ENCODE assay signal across 1 cellular context in genomic region chr6:144886682-144887081, GRCh38.
TF ChIP-seq lines count a peak whose summit lies in the region.

No MANE protein-coding gene starts in this region.

TF ChIP-seq in K562, 482 proteins besides CTCF, POLR2A, EP300 and RAD21 (continued from another document and continues in another):
- no peak for TF ChIP-seq PRDM10 (IDR thresholded peaks at IDR 0.05; ENCODE audit: partially characterized antibody)
- TF ChIP-seq SPI1 (IDR thresholded peaks at IDR 0.05; ENCODE audit: borderline replicate concordance, low read depth, low read length) = no peak
- no peak for TF ChIP-seq KAT8 (IDR thresholded peaks at IDR 0.05; ENCODE audit: low read depth)
- TF ChIP-seq CREM (IDR thresholded peaks at IDR 0.05; ENCODE audit: low read depth) = peak; percentile 92
- TF ChIP-seq FUS (optimal IDR thresholded peaks at IDR 0.05; ENCODE audit: low read depth, low read length) = no peak
- TF ChIP-seq ZNF175 (CRISPR knock-in tag; IDR thresholded peaks at IDR 0.05; ENCODE audit: low read depth) = peak; percentile 86; the same call in 1 of the 2 replicates
- TF ChIP-seq ZNF717 (CRISPR knock-in tag; IDR thresholded peaks at IDR 0.05) = no peak
- TF ChIP-seq TOE1 (IDR thresholded peaks at IDR 0.05; ENCODE audit: borderline replicate concordance) = peak; percentile 59; the same call in 1 of the 2 replicates
- no peak for TF ChIP-seq TOE1 (CRISPR knock-in tag; IDR thresholded peaks at IDR 0.05; ENCODE audit: borderline replicate concordance, low read depth)
- TF ChIP-seq ZNF830 (CRISPR knock-in tag; IDR thresholded peaks at IDR 0.05) = no peak
- peak; percentile 100 for TF ChIP-seq NCOR1 (IDR thresholded peaks at IDR 0.05)
- TF ChIP-seq EWSR1 (IDR thresholded peaks at IDR 0.05; ENCODE audit: borderline replicate concordance, low read depth, partially characterized antibody) = no peak
- no peak for TF ChIP-seq E2F8 (IDR thresholded peaks at IDR 0.05; ENCODE audit: low read depth, partially characterized antibody)
- TF ChIP-seq JUNB (CRISPR knock-in tag; conservative IDR thresholded peaks at IDR 0.05) = no peak
- TF ChIP-seq ZNF134 (CRISPR knock-in tag; conservative IDR thresholded peaks at IDR 0.05) = 0 out of 2 replicates have a peak, but pooled peaks have one; percentile 30
- TF ChIP-seq ZNF407 (IDR thresholded peaks at IDR 0.05; ENCODE audit: low read depth) = no peak
- TF ChIP-seq ZBTB11 (CRISPR knock-in tag; IDR thresholded peaks at IDR 0.05) = peak in 1 of 3 experiments; percentile 86; a peak in 2 of 6 replicates
- no peak for TF ChIP-seq ZBTB1 (CRISPR knock-in tag; IDR thresholded peaks at IDR 0.05; ENCODE audit: borderline replicate concordance, low read depth)
- TF ChIP-seq TAF15 (IDR thresholded peaks at IDR 0.05; ENCODE audit: low read depth, low read length) = no peak
- TF ChIP-seq SMAD3 (CRISPR knock-in tag; conservative IDR thresholded peaks at IDR 0.05) = peak; percentile 93
- no peak for TF ChIP-seq CBX1 (IDR thresholded peaks at IDR 0.05; ENCODE audit: low read depth)
- no peak for TF ChIP-seq E4F1 (CRISPR knock-in tag; IDR thresholded peaks at IDR 0.05; ENCODE audit: borderline replicate concordance)
- TF ChIP-seq HDAC2 (IDR thresholded peaks at IDR 0.05) = peak; percentile 96
- TF ChIP-seq MAFG (tag; conservative IDR thresholded peaks at IDR 0.05) = peak; percentile 93
- TF ChIP-seq CEBPB (tag; IDR thresholded peaks at IDR 0.05) = no peak
- TF ChIP-seq SMARCA5 (IDR thresholded peaks at IDR 0.05) = no peak
- TF ChIP-seq E2F1 (CRISPR knock-in tag; IDR thresholded peaks at IDR 0.05) = no peak
- TF ChIP-seq ZNF785 (CRISPR knock-in tag; IDR thresholded peaks at IDR 0.05) = no peak
- TF ChIP-seq RBM14 (IDR thresholded peaks at IDR 0.05; ENCODE audit: borderline replicate concordance, insufficient read depth, low read depth, low read length) = no peak
- TF ChIP-seq MYNN (IDR thresholded peaks at IDR 0.05) = peak; percentile 71; the same call in 1 of the 2 replicates
- no peak for TF ChIP-seq MYNN (CRISPR knock-in tag; IDR thresholded peaks at IDR 0.05)
- TF ChIP-seq PRPF4 (IDR thresholded peaks at IDR 0.05; ENCODE audit: insufficient read depth, low read depth, low read length, poor library complexity, severe bottlenecking) = no peak
- no peak for TF ChIP-seq NR4A1 (CRISPR knock-in tag; IDR thresholded peaks at IDR 0.05)
- 0 out of 2 replicates have a peak, but pooled peaks have one; percentile 63 for TF ChIP-seq NR4A1 (tag; IDR thresholded peaks at IDR 0.05)
- TF ChIP-seq SMAD2 (IDR thresholded peaks at IDR 0.05; ENCODE audit: low read depth, low read length) = no peak
- peak; percentile 51 to 73; a peak in 3 of 4 replicates for TF ChIP-seq MNT (conservative IDR thresholded peaks at IDR 0.05)
- TF ChIP-seq SREBF2 (CRISPR knock-in tag; IDR thresholded peaks at IDR 0.05) = no peak
- TF ChIP-seq NFIC (IDR thresholded peaks at IDR 0.05) = peak; percentile 95
